ENCODE assay signal across 22 cellular contexts in genomic region chr10:103861501-103861900, GRCh38. TPM values are rescaled to one million over a fixed set of nuclear protein-coding genes. Genes with fewer than 3 reads are reported as not detected.
DNase-seq lines count a peak whose midpoint lies in the region; ATAC-seq and TF ChIP-seq lines count a peak whose summit lies in the region.
"Had no signal": no experiment of that assay in that cellular context is flagged by ENCODE, and none has a peak within 500 bp of the region (broad histone marks: within the 10 kb centered on the region; RNA-seq: fewer than 3 reads in every experiment).

No MANE protein-coding gene starts in this region.

- H3K27me3 ChIP-seq in fibroblast of lung (ENCODE audit: control insufficient read depth, insufficient read depth, low read length) = peaks cover 2% of the 10 kb centered on the region
- H3K27me3 ChIP-seq: BLaER1 treated with 17β-estradiol and CSF1 and Interleukin-3, amounts not matched to agents 10 nM and 100 nM; right lobe of liver; testis; uterus had no signal

- in situ Hi-C loops in SK-MEL-5 (cut with HindIII; ENCODE audit: low pct_unique_long_range_greater_than_20kb, low sequenced_read_pairs) = no loop called here

- ATAC-seq in HG02973 (IDR thresholded peaks at IDR 0.05; ENCODE audit: unreplicated experiment) = no peak
- ATAC-seq: activated T-helper 17 cell treated with anti-CD3 and anti-CD28 coated beads, Interleukin-2, amount 50 U/mL, for 72 hours; left ventricle myocardium superior; right lobe of liver had no signal

- H3K4me2 ChIP-seq in fibroblast of lung (ENCODE audit: extremely low read depth, insufficient read depth, low read length) = no peak overlapping the region

- H3K9me3 ChIP-seq in fibroblast of lung (ENCODE audit: control insufficient read depth, insufficient read depth, low read depth, low read length) = no peaks in the 10 kb centered on the region
- H3K9me3 ChIP-seq: testis had no signal

- no peak overlapping the region for H3K9ac ChIP-seq in fibroblast of lung (ENCODE audit: insufficient read depth, low read length)
- H3K9ac ChIP-seq: BLaER1 treated with 17β-estradiol and CSF1 and Interleukin-3, amounts not matched to agents 10 nM and 100 nM had no signal

- no peaks in the 10 kb centered on the region for H3K36me3 ChIP-seq in fibroblast of lung (ENCODE audit: control insufficient read depth, insufficient read depth, low read length)
- H3K36me3 ChIP-seq: right lobe of liver, uterus had no signal

- TF ChIP-seq CTCF in fibroblast of lung (conservative IDR thresholded peaks at IDR 0.05 in 1 of 2, IDR thresholded peaks at IDR 0.05 in 1 of 2; ENCODE audit: low read depth in 1 of 2, low read length in 2 of 2) = no peak

- DNase-seq in A172 (ENCODE audit: low spot score) (peak; percentile 25), GM03348 (ENCODE audit: low spot score) (peak; percentile 38), SK-MEL-5 (ENCODE audit: low read depth, low spot score) (peak; percentile 43), fibroblast of lung (ENCODE audit: low read depth in 2 of 2) (peak; percentile 58 to 74), nucleus accumbens (lab: John Stamatoyannopoulos, UW) (no peak), NCI-H187 (lab: John Stamatoyannopoulos, UW) (no peak), NCI-H146 treated with DMSO at 0.1 percent for 48 hours (lab: John Stamatoyannopoulos, UW; ENCODE audit: unreplicated experiment) (no peak)
- DNase-seq: activated CD4-positive, alpha-beta T cell treated with anti-CD3 and anti-CD28 coated beads, Interleukin-2, amount 50 U/mL, for 4 hours; activated CD8-positive, alpha-beta memory T cell treated with anti-CD3 and anti-CD28 coated beads, Interleukin-2, amount 50 U/mL, for 4 hours; central memory CD4-positive, alpha-beta T cell; left ventricle myocardium superior; NCI-H1092 treated with DMSO at 0.1 percent for 48 hours; NCI-H2029; NCI-H345; NCI-H748 treated with DMSO at 0.1 percent for 48 hours; right lobe of liver; stimulated activated naive CD4-positive, alpha-beta T cell treated with Interleukin-2 at 50 U/mL for 16 hours; testis; uterus had no signal

- no peaks in the 10 kb centered on the region for H3K4me1 ChIP-seq in fibroblast of lung (ENCODE audit: control insufficient read depth, extremely low read depth, insufficient read depth, low read length)
- H3K4me1 ChIP-seq: testis, uterus had no signal

- H3K4me3 ChIP-seq in fibroblast of lung (replicated peaks in 1 of 4; ENCODE audit: control extremely low read depth in 1 of 4, insufficient read depth in 1 of 4, low read depth in 3 of 4, low read length in 4 of 4) = no peak overlapping the region
- H3K4me3 ChIP-seq: BLaER1 treated with 17β-estradiol and CSF1 and Interleukin-3, amounts not matched to agents 10 nM and 100 nM; right lobe of liver; testis; uterus had no signal

- no peaks in the 10 kb centered on the region for H3K79me2 ChIP-seq in fibroblast of lung (ENCODE audit: control insufficient read depth, insufficient read depth, low read length)

- no peak overlapping the region for H3K27ac ChIP-seq in fibroblast of lung (ENCODE audit: insufficient read depth, low read length)
- H3K27ac ChIP-seq: BLaER1 treated with 17β-estradiol and CSF1 and Interleukin-3, amounts not matched to agents 10 nM and 100 nM; right lobe of liver; testis; uterus had no signal

- H2AFZ ChIP-seq in fibroblast of lung (ENCODE audit: low read length) = no peak overlapping the region

- no peaks in the 10 kb centered on the region for H4K20me1 ChIP-seq in fibroblast of lung (ENCODE audit: control insufficient read depth, extremely low read depth, insufficient read depth, low read length)
- H4K20me1 ChIP-seq: BLaER1 treated with 17β-estradiol and CSF1 and Interleukin-3, amounts not matched to agents 10 nM and 100 nM had no signal

RNA-seq across cellular contexts. Expression of gene SH3PXD2A, which starts 6.1 kb away (rescaled TPM):
- 1.7 and 2.0 TPM in 2 replicates for total RNA-seq in A172 (2014; rRNA removed; shearing (Covaris generic))
- total RNA-seq in SK-MEL-5 (2014; rRNA removed; shearing (Covaris generic)) = 0.37 and 0.48 TPM in 2 replicates
- 0.40 and 0.77 TPM in 2 replicates for polyA plus RNA-seq in SK-MEL-5 (2015; cell fraction: cytosol; rRNA removed)
- polyA plus RNA-seq in SK-MEL-5 (2015; cell fraction: nucleus; rRNA removed) = 0.23 and 0.77 TPM in 2 replicates
- total RNA-seq in fibroblast of lung = 26.2 and 33.2 TPM in 2 replicates
- 20.2 and 25.5 TPM in 2 replicates for polyA plus RNA-seq in fibroblast of lung
- 23.5 and 36.1 TPM in 2 replicates for polyA plus RNA-seq in fibroblast of lung (2012)
- polyA minus RNA-seq in fibroblast of lung (ENCODE audit: low replicate concordance) = 41.5 and 48.2 TPM in 2 replicates

RNA-seq across cellular contexts. Expression of gene STN1, which starts 56.5 kb away (rescaled TPM):
- total RNA-seq in A172 (2014; rRNA removed; shearing (Covaris generic)) = 33.1 and 43.8 TPM in 2 replicates
- 20.4 and 23.6 TPM in 2 replicates for total RNA-seq in SK-MEL-5 (2014; rRNA removed; shearing (Covaris generic))
- polyA plus RNA-seq in SK-MEL-5 (2015; cell fraction: cytosol; rRNA removed) = 13.5 and 13.8 TPM in 2 replicates
- polyA plus RNA-seq in SK-MEL-5 (2015; cell fraction: nucleus; rRNA removed) = 6.7 and 8.0 TPM in 2 replicates
- 27.0 and 36.5 TPM in 2 replicates for total RNA-seq in fibroblast of lung
- 21.7 and 22.1 TPM in 2 replicates for polyA plus RNA-seq in fibroblast of lung
- polyA plus RNA-seq in fibroblast of lung (2012) = 15.6 and 16.8 TPM in 2 replicates
- 13.7 and 17.2 TPM in 2 replicates for polyA minus RNA-seq in fibroblast of lung (ENCODE audit: low replicate concordance)

Comparison
In these comparisons a context has a peak if more than half of its experiments do, and no peak if none do; other contexts are left out.
1. DNase-seq: peak in A172 (single experiment), GM03348 (single experiment), SK-MEL-5 (single experiment) and fibroblast of lung (2 of 2); none in nucleus accumbens (0 of 56), NCI-H187 (0 of 2) and NCI-H146 treated with DMSO at 0.1 percent for 48 hours (single experiment).